8 cellular contexts compared by ENCODE assay signal in the genomic region with DNA sequence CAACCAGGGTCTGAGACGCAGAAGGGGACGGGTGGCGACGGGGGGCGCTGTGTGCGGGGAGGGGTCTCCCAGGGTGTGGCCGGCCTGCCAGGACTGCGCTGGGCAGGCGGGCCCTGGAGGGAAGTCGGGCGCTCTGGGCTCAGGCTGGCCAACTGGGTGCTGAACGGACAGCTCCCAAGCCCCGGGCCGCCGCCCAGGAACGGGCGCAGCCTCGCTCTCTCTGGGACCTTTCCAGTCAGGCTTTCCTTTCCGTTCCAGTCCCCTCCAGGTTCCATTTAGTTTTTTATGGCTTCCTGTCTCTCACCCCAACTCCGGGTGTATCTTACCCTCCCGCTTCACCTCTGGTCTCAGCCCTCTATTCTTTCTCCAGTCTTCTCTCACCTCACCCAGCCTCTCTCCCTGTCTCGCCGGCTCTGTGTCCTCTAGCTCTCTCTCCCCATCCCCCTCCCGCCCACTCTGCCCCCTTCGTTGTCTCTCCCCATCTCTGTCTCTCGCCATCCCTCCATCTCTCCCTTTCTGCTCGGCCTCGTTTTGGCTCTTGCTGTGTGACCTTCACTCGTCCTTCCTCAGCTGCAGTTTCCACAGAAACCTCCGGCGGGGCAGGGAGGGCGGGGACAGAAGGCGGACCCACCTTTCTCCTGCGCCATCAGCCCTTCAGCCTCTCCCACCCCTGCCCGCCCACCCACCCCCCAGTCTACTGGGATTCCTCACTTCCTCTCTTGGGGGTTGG. TPM values are rescaled to one million over a fixed set of nuclear protein-coding genes. Genes with fewer than 3 reads are reported as not detected.
DNase-seq lines count a peak whose midpoint lies in the region; ATAC-seq and TF ChIP-seq lines count a peak whose summit lies in the region.

No MANE protein-coding gene starts in this region.

- H3K27me3 ChIP-seq in CD4-positive, CD25-positive, alpha-beta regulatory T cell (ENCODE audit: control insufficient read depth, insufficient read depth, low read length): peaks cover 26% of the 10 kb centered on the region

- H3K36me3 Mint-ChIP-seq in CD4-positive, CD25-positive, alpha-beta regulatory T cell: peaks cover 9% of the 10 kb centered on the region
- H3K36me3 Mint-ChIP-seq in effector memory CD8-positive, alpha-beta T cell (ENCODE audit: insufficient read depth): peaks cover 5% of the 10 kb centered on the region

- no peak for ATAC-seq in CD4-positive, CD25-positive, alpha-beta regulatory T cell (ENCODE audit: low read depth in 2 of 2)
- no peak for ATAC-seq in effector memory CD8-positive, alpha-beta T cell (replicated peaks)
- ATAC-seq in mucosa of descending colon: peak; percentile 65
- ATAC-seq in GM21360 (IDR thresholded peaks at IDR 0.05; ENCODE audit: unreplicated experiment): no peak
- no peak for ATAC-seq in HG02678 (IDR thresholded peaks at IDR 0.05; ENCODE audit: unreplicated experiment)

- no peaks in the 10 kb centered on the region for H3K9me3 ChIP-seq in CD4-positive, CD25-positive, alpha-beta regulatory T cell (ENCODE audit: control insufficient read depth in 2 of 2, low read length in 2 of 2)
- no peaks in the 10 kb centered on the region for H3K9me3 ChIP-seq in mucosa of descending colon

- peak overlapping the region; percentile 52 to 65 (median 56) for H3K4me3 Mint-ChIP-seq in CD4-positive, CD25-positive, alpha-beta regulatory T cell
- H3K4me3 Mint-ChIP-seq in effector memory CD8-positive, alpha-beta T cell: peak overlapping the region in 1 of 2 donors; percentile 9

- TF ChIP-seq CTCF in mucosa of descending colon (IDR thresholded peaks at IDR 0.05): no peak

- H3K4me1 Mint-ChIP-seq in CD4-positive, CD25-positive, alpha-beta regulatory T cell: peaks cover 0 to 49% (median 16%) of the 10 kb centered on the region in 4 donors
- H3K4me1 Mint-ChIP-seq in effector memory CD8-positive, alpha-beta T cell (ENCODE audit: low read depth in 2 of 2): peaks cover 27 to 34% of the 10 kb centered on the region in 2 donors

- no peak overlapping the region for H3K27ac ChIP-seq in CD4-positive, CD25-positive, alpha-beta regulatory T cell (ENCODE audit: insufficient read depth, low read length, poor library complexity, severe bottlenecking)

- peaks cover 55% of the 10 kb centered on the region for H3K27me3 Mint-ChIP-seq in CD4-positive, CD25-positive, alpha-beta regulatory T cell
- peaks cover 66 to 72% of the 10 kb centered on the region in 2 donors for H3K27me3 Mint-ChIP-seq in effector memory CD8-positive, alpha-beta T cell

- H3K27ac Mint-ChIP-seq in CD4-positive, CD25-positive, alpha-beta regulatory T cell: no peak overlapping the region
- no peak overlapping the region for H3K27ac Mint-ChIP-seq in effector memory CD8-positive, alpha-beta T cell

- intact Hi-C loops in mucosa of descending colon (cut with DNase I, micrococcal nuclease): no loop called here

- peaks cover 0 to 6% (median 0%) of the 10 kb centered on the region in 7 donors for H3K9me3 Mint-ChIP-seq in CD4-positive, CD25-positive, alpha-beta regulatory T cell
- H3K9me3 Mint-ChIP-seq in effector memory CD8-positive, alpha-beta T cell: no peaks in the 10 kb centered on the region

- H3K4me1 ChIP-seq in CD4-positive, CD25-positive, alpha-beta regulatory T cell (ENCODE audit: control insufficient read depth, insufficient read depth, low read length, poor library complexity, severe bottlenecking): peaks cover 32% of the 10 kb centered on the region
- peaks cover 6% of the 10 kb centered on the region for H3K4me1 ChIP-seq in mucosa of descending colon (ENCODE audit: low read depth)

- no peaks in the 10 kb centered on the region for H3K36me3 ChIP-seq in CD4-positive, CD25-positive, alpha-beta regulatory T cell (ENCODE audit: control insufficient read depth, insufficient read depth, low read length)
- H3K36me3 ChIP-seq in mucosa of descending colon (ENCODE audit: low read depth): no peaks in the 10 kb centered on the region

- DNase-seq in CD4-positive, CD25-positive, alpha-beta regulatory T cell: peak in 2 of 3 donors; percentile 28 to 35
- DNase-seq in HuH-7 (ENCODE audit: low spot score) (peak; percentile 89), mucosa of descending colon (peak; percentile 53 to 62 (median 59))
- DNase-seq in activated CD4-positive, alpha-beta T cell treated with anti-CD3 and anti-CD28 coated beads for 48 hours: peak; percentile 59
- peak; percentile 31 to 46 (median 45) for DNase-seq in effector memory CD8-positive, alpha-beta T cell
- no peak for DNase-seq in NK-92 treated with Interleukin-12 subunit alpha and Interleukin-12 subunit beta, amount 100 ng/mL, for 24 hours (lab: John Stamatoyannopoulos, UW)

- no peak overlapping the region for H3K4me3 ChIP-seq in CD4-positive, CD25-positive, alpha-beta regulatory T cell (ENCODE audit: low read depth, low read length)
- no peak overlapping the region for H3K4me3 ChIP-seq in mucosa of descending colon

RNA-seq across cellular contexts. Expression of a gene that starts 3.3 kb away (rescaled TPM):
- total RNA-seq in CD4-positive, CD25-positive, alpha-beta regulatory T cell: 11.1 TPM
- polyA plus RNA-seq in CD4-positive, CD25-positive, alpha-beta regulatory T cell: 1 to 10 TPM in 3 of 4 donors, under 1 TPM in 1; 0.92 to 3.5 (median 1.7) TPM
- 1 to 10 TPM in 1 of 3 donors, not detected in 2; 8.3 TPM for total RNA-seq in mucosa of descending colon

RNA-seq across cellular contexts. Expression of a gene that starts 38.2 kb away (rescaled TPM):
- total RNA-seq in CD4-positive, CD25-positive, alpha-beta regulatory T cell: 94.0 TPM
- 100 to 1,000 TPM; 184 to 261 (median 237) TPM for polyA plus RNA-seq in CD4-positive, CD25-positive, alpha-beta regulatory T cell
- total RNA-seq in mucosa of descending colon: 100 to 1,000 TPM; 150 to 160 (median 152) TPM
